In genomic region chr6:16464045-16464444, GRCh38 we compare ENCODE assay signal across 19 cellular contexts.
DNase-seq lines count a peak whose midpoint lies in the region; ATAC-seq, FAIRE-seq and TF ChIP-seq lines count a peak whose summit lies in the region.
"Had no signal": no experiment of that assay in that cellular context is flagged by ENCODE, and none has a peak within 500 bp of the region (broad histone marks: within the 10 kb centered on the region; RNA-seq: fewer than 3 reads in every experiment).

No MANE protein-coding gene starts in this region.

- POLR2A ChIA-PET in A549 (lab: Yijun Ruan, JAX): no interaction called here
- POLR2A ChIA-PET in IMR-90 (lab: Charles Lee; ENCODE audit: unreplicated experiment): no interaction called here

- TF ChIP-seq RAD21 in A549 (conservative IDR thresholded peaks at IDR 0.05 in 1 of 2, IDR thresholded peaks at IDR 0.05 in 1 of 2): no peak
- TF ChIP-seq RAD21 in IMR-90 (IDR thresholded peaks at IDR 0.05; ENCODE audit: low read length): no peak

- H2AK9ac ChIP-seq in IMR-90 (replicated peaks; ENCODE audit: low read depth, low read length, poor library complexity): no peak overlapping the region

- no peak overlapping the region for H3K18ac ChIP-seq in IMR-90 (ENCODE audit: low read depth, low read length)

- TF ChIP-seq CTCF in A549 (IDR thresholded peaks at IDR 0.05) (no peak), IMR-90 (conservative IDR thresholded peaks at IDR 0.05; ENCODE audit: low read depth, low read length) (no peak), thyroid gland (IDR thresholded peaks at IDR 0.05) (no peak)

- no peak overlapping the region for H2AK5ac ChIP-seq in IMR-90 (ENCODE audit: low read depth, low read length)

- no peak overlapping the region for H2BK20ac ChIP-seq in IMR-90 (ENCODE audit: low read depth, low read length)

- no peak for ATAC-seq in A549
- no peak for ATAC-seq in IMR-90 (ENCODE audit: low read depth)
- ATAC-seq in HG03565 (IDR thresholded peaks at IDR 0.05; ENCODE audit: unreplicated experiment): no peak

- H3K4me2 ChIP-seq in A549 (no peak overlapping the region), IMR-90 (ENCODE audit: low read depth, low read length) (no peak overlapping the region)

- intact Hi-C loops in IMR-90 (cut with micrococcal nuclease) (no loop called here), thyroid gland (cut with DNase I) (no loop called here)

- no peaks in the 10 kb centered on the region for H3K9me1 ChIP-seq in IMR-90 (ENCODE audit: insufficient read depth, low read length)

- CTCF ChIA-PET in A549 (lab: Yijun Ruan, JAX): interaction anchor here (0.8 kb wide), 1 partner anchor 54 kb away, joined by 3 read pairs; no protein-coding TSS in a partner anchor
- CTCF ChIA-PET in IMR-90 (lab: Yijun Ruan, JAX): no interaction called here

- no peak overlapping the region for H2BK120ac ChIP-seq in IMR-90 (ENCODE audit: low read depth, low read length)

- H3K14ac ChIP-seq in IMR-90 (replicated peaks; ENCODE audit: low read depth, low read length): no peak overlapping the region

- FAIRE-seq in A549 (lab: Jason Lieb, UNC): no peak
- FAIRE-seq: A204.1, D721Med, GM12892, GM18507, HTR-8/SVneo had no signal

- H3K56ac ChIP-seq in IMR-90 (ENCODE audit: extremely low read depth, insufficient read depth, low read length): no peak overlapping the region

- H3K79me1 ChIP-seq in IMR-90 (ENCODE audit: low read depth in 1 of 2, low read length in 2 of 2): peaks cover 8 to 12% of the 10 kb centered on the region in 2 experiments; a peak in 3 of 4 replicates

- H3K9ac ChIP-seq in IMR-90 (ENCODE audit: low read depth, low read length): no peak overlapping the region
- H3K9ac ChIP-seq: GM23248 had no signal

- WGBS in A549 (ENCODE audit: missing lambda C conversion rate): 80% methylated on average over 3 of the region's 3 CpGs
- WGBS in IMR-90 (ENCODE audit: extremely low coverage in 2 of 2, insufficient read length in 1 of 2), 2 experiments: 100% methylated on average over 2 of the region's 3 CpGs; no CpG with 5 or more reads in 1 of the 2 experiments
- 96 to 97% methylated on average over 3 of the region's 3 CpGs for WGBS in esophagus, 2 donors
- WGBS in thyroid gland, 2 donors: 93 to 98% methylated on average over 3 of the region's 3 CpGs

- H3K27me3 ChIP-seq in IMR-90 (ENCODE audit: control insufficient read depth, insufficient read depth, low read length) (no peaks in the 10 kb centered on the region), esophagus (ENCODE audit: control insufficient read depth in 1 of 2, insufficient read depth in 2 of 2, low read length in 2 of 2) (no peaks in the 10 kb centered on the region), thyroid gland (no peaks in the 10 kb centered on the region)

- no peak overlapping the region for H4K8ac ChIP-seq in IMR-90 (ENCODE audit: low read depth in 2 of 2, low read length in 2 of 2)

- H3K4me3 ChIP-seq in A549 (no peak overlapping the region), IMR-90 (ENCODE audit: insufficient read depth, low read depth, low read length) (no peak overlapping the region), esophagus (ENCODE audit: low read depth in 1 of 2, low read length in 2 of 2) (no peak overlapping the region), thyroid gland (replicated peaks in 1 of 3) (no peak overlapping the region)
- H3K4me3 ChIP-seq: GM23248, HAP-1 had no signal

- H2BK5ac ChIP-seq in IMR-90 (ENCODE audit: low read depth, low read length, poor library complexity, severe bottlenecking): no peak overlapping the region

- H3K36me3 ChIP-seq in IMR-90 (ENCODE audit: control insufficient read depth, insufficient read depth, low read length) (no peaks in the 10 kb centered on the region), esophagus (ENCODE audit: control insufficient read depth in 2 of 2, insufficient read depth in 2 of 2, low read length in 1 of 2) (no peaks in the 10 kb centered on the region), thyroid gland (no peaks in the 10 kb centered on the region)
- H3K36me3 ChIP-seq: HAP-1 had no signal

- no peaks in the 10 kb centered on the region for H3K9me3 ChIP-seq in A549
- H3K9me3 ChIP-seq in IMR-90 (ENCODE audit: control insufficient read depth, insufficient read depth, low read length): no peaks in the 10 kb centered on the region
- H3K9me3 ChIP-seq in esophagus (ENCODE audit: control insufficient read depth in 2 of 2, insufficient read depth in 1 of 2, low read depth in 1 of 2, low read length in 1 of 2): no peaks in the 10 kb centered on the region
- H3K9me3 ChIP-seq in thyroid gland: no peaks in the 10 kb centered on the region
- H3K9me3 ChIP-seq: Caco-2, HAP-1 had no signal

- H3K27ac ChIP-seq in A549 (no peak overlapping the region), IMR-90 (ENCODE audit: insufficient read depth, low read length) (no peak overlapping the region), esophagus (ENCODE audit: low read depth in 2 of 2, low read length in 1 of 2) (peak overlapping the region; percentile 72 to 86), thyroid gland (peak overlapping the region in 2 of 3 donors; percentile 10 to 44)
- H3K27ac ChIP-seq: C4-2B, GM23248 had no signal

- TF ChIP-seq POLR2A in A549 (IDR thresholded peaks at IDR 0.05; ENCODE audit: low read length): no peak
- no peak for TF ChIP-seq POLR2A in IMR-90 (IDR thresholded peaks at IDR 0.05; ENCODE audit: low read depth, low read length)
- no peak for TF ChIP-seq POLR2A in thyroid gland (IDR thresholded peaks at IDR 0.05)

- H2BK15ac ChIP-seq in IMR-90 (ENCODE audit: low read depth, low read length): no peak overlapping the region

- no peak for TF ChIP-seq EP300 in A549 (IDR thresholded peaks at IDR 0.05)

- in situ Hi-C loops in IMR-90 (cut with MboI; ENCODE audit: low sequenced_read_pairs): no loop called here

- no peaks in the 10 kb centered on the region for H4K20me1 ChIP-seq in IMR-90 (ENCODE audit: insufficient read depth, low read length)

- no peak overlapping the region for H2AFZ ChIP-seq in IMR-90 (replicated peaks; ENCODE audit: low read length, poor library complexity)
- H2AFZ ChIP-seq: GM23248 had no signal

- dilution Hi-C loops in IMR-90 (cut with HindIII; ENCODE audit: low sequenced_read_pairs, unreplicated experiment): no loop called here

- H4K5ac ChIP-seq in IMR-90 (ENCODE audit: low read depth, low read length): no peak overlapping the region

- no peak overlapping the region for H3K4ac ChIP-seq in IMR-90 (ENCODE audit: low read depth, low read length)

- no TSS peak for BruUV-seq in IMR-90 (replicated peaks; lab: Mats Ljungman, UMichigan)

- no peak for DNase-seq in A549 (ENCODE audit: low read depth in 1 of 2, low spot score in 1 of 2)
- no peak for DNase-seq in IMR-90
- no peak for DNase-seq in thyroid gland
- no peak for DNase-seq in kidney glomerular epithelial cell (lab: John Stamatoyannopoulos, UW)
- DNase-seq: AML-193; Caco-2; CD4-positive, alpha-beta T cell; DMS79; GDM1; GM23248 had no signal

- no peaks in the 10 kb centered on the region for H3K4me1 ChIP-seq in A549
- H3K4me1 ChIP-seq in IMR-90 (ENCODE audit: control insufficient read depth, insufficient read depth, low read length): no peaks in the 10 kb centered on the region
- peaks cover 0 to 4% of the 10 kb centered on the region in 2 donors for H3K4me1 ChIP-seq in esophagus (ENCODE audit: control insufficient read depth in 2 of 2, insufficient read depth in 2 of 2, low read length in 1 of 2)
- peaks cover 6 to 16% of the 10 kb centered on the region in 2 donors for H3K4me1 ChIP-seq in thyroid gland
- H3K4me1 ChIP-seq: Caco-2 had no signal

- H3K23ac ChIP-seq in IMR-90 (ENCODE audit: low read depth, low read length): no peak overlapping the region

- H4K91ac ChIP-seq in IMR-90 (ENCODE audit: insufficient read depth, low read depth, low read length): no peak overlapping the region

TF ChIP-seq in A549, 52 proteins besides CTCF, POLR2A, EP300 and RAD21:
- TF ChIP-seq KDM1A (IDR thresholded peaks at IDR 0.05; ENCODE audit: low read depth) (no peak), MAFK (IDR thresholded peaks at IDR 0.05; ENCODE audit: partially characterized antibody) (peak; percentile 71), EHF (CRISPR knock-in tag; IDR thresholded peaks at IDR 0.05) (no peak)

TF ChIP-seq in IMR-90, 13 proteins besides CTCF, POLR2A, EP300 and RAD21:
- TF ChIP-seq MXI1 (IDR thresholded peaks at IDR 0.05; ENCODE audit: borderline replicate concordance, low read depth, low read length) (no peak), CHD1 (IDR thresholded peaks at IDR 0.05; ENCODE audit: low read depth, low read length) (no peak), BHLHE40 (IDR thresholded peaks at IDR 0.05; ENCODE audit: low read depth, low read length) (no peak), SMC3 (IDR thresholded peaks at IDR 0.05; ENCODE audit: low read depth, low read length) (no peak), MAFK (IDR thresholded peaks at IDR 0.05; ENCODE audit: low read depth, low read length) (peak; percentile 80)
TF ChIP-seq in IMR-90: peak in this region for 1.

Comparison
In these comparisons a context has a peak if more than half of its experiments do, and no peak if none do; other contexts are left out.
1. H3K27ac ChIP-seq: peak in esophagus (2 of 2) and thyroid gland (2 of 3); none in A549 (0 of 2) and IMR-90 (single experiment).